In the genomic region with DNA sequence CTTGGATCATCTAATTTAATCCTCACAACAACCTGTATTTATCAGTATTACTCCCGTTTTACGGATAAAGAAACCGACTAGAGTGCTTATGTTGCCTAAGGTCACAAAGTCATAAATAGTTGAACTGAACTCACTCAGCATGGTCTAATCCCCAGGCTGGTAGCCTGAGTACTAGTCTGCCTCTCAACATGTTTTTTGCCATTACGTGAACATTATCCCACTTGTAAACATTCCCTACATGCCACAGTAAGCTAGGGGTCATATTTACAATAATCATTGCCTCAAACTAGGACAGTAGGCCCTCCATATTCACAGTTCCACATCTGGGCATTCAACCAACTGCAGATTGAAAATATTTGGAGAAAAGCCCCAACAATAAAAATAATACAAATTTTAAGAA, we compare ENCODE assay signal across 31 cellular contexts.
"Had no signal": no experiment of that assay in that cellular context is flagged by ENCODE, and none has a peak within 500 bp of the region (broad histone marks: within the 10 kb centered on the region; RNA-seq: fewer than 3 reads in every experiment).

No MANE protein-coding gene starts in this region.

- H3K4me1 ChIP-seq: body of pancreas, esophagus muscularis mucosa, gastroesophageal sphincter had no signal

- H3K4me1 Mint-ChIP-seq: activated CD4-positive, alpha-beta T cell treated with anti-CD3 and anti-CD28 coated beads for 36 hours had no signal

- H3K27me3 ChIP-seq: body of pancreas, esophagus muscularis mucosa, gastroesophageal sphincter had no signal

- H3K27me3 Mint-ChIP-seq: activated CD4-positive, alpha-beta memory T cell treated with anti-CD3 and anti-CD28 coated beads for 36 hours; activated CD4-positive, alpha-beta T cell treated with anti-CD3 and anti-CD28 coated beads for 36 hours; activated CD4-positive, alpha-beta T cell treated with anti-CD3 and anti-CD28 coated beads, Interleukin-2, amount 10 ng/mL, durations not matched to agents 24 days and 14 days; activated CD8-positive, alpha-beta memory T cell treated with anti-CD3 and anti-CD28 coated beads, Interleukin-2, amount 10 ng/mL, durations not matched to agents 7 days and 5 days; activated naive CD8-positive, alpha-beta T cell treated with anti-CD3 and anti-CD28 coated beads, Interleukin-2, amount 10 ng/mL, durations not matched to agents 7 days and 5 days; effector memory CD8-positive, alpha-beta T cell had no signal

- H3K4me3 Mint-ChIP-seq: activated CD4-positive, alpha-beta memory T cell treated with anti-CD3 and anti-CD28 coated beads for 36 hours; activated CD4-positive, alpha-beta T cell treated with anti-CD3 and anti-CD28 coated beads for 36 hours; activated CD4-positive, alpha-beta T cell treated with anti-CD3 and anti-CD28 coated beads, Interleukin-2, amount 10 ng/mL, durations not matched to agents 24 days and 14 days; activated CD8-positive, alpha-beta memory T cell treated with anti-CD3 and anti-CD28 coated beads, Interleukin-2, amount 10 ng/mL, durations not matched to agents 7 days and 5 days; activated CD8-positive, alpha-beta T cell treated with anti-CD3 and anti-CD28 coated beads, Interleukin-2, amount 10 ng/mL, durations not matched to agents 7 days and 5 days; activated naive CD4-positive, alpha-beta T cell treated with anti-CD3 and anti-CD28 coated beads for 36 hours; activated naive CD8-positive, alpha-beta T cell treated with anti-CD3 and anti-CD28 coated beads, Interleukin-2, amount 10 ng/mL, durations not matched to agents 7 days and 5 days; activated T-helper 1 cell treated with anti-CD3 and anti-CD28 coated beads, Interleukin-12 subunit alpha, Interleukin-12 subunit beta, Interleukin-2, Interleukin-4 antibody, amounts not matched to agents 30 ng/mL and 10 ng/mL and 1 ng/mL, durations not matched to agents 14 hours and 24 hours and 36 hours; effector memory CD8-positive, alpha-beta T cell had no signal

- H3K9me3 Mint-ChIP-seq: activated CD4-positive, alpha-beta memory T cell treated with anti-CD3 and anti-CD28 coated beads for 36 hours; activated CD4-positive, alpha-beta T cell treated with anti-CD3 and anti-CD28 coated beads, Interleukin-2, amount 10 ng/mL, durations not matched to agents 24 days and 14 days; activated naive CD4-positive, alpha-beta T cell treated with anti-CD3 and anti-CD28 coated beads for 36 hours; activated naive CD4-positive, alpha-beta T cell treated with anti-CD3 and anti-CD28 coated beads, Interleukin-2, amount 50 U/mL, for 72 hours; activated naive CD8-positive, alpha-beta T cell treated with anti-CD3 and anti-CD28 coated beads, Interleukin-2, amount 10 ng/mL, durations not matched to agents 7 days and 5 days; activated T-helper 1 cell treated with anti-CD3 and anti-CD28 coated beads, Interleukin-12 subunit alpha, Interleukin-12 subunit beta, Interleukin-2, Interleukin-4 antibody, amounts not matched to agents 30 ng/mL and 10 ng/mL and 1 ng/mL, durations not matched to agents 14 hours and 24 hours and 36 hours; activated T-helper 2 cell treated with anti-CD3 and anti-CD28 coated beads, Interferon-gamma antibody, Interleukin-2, Interleukin-4, amounts not matched to agents 10 μg/mL and 5 μg/mL and 100 μg/mL, durations not matched to agents 14 hours and 24 hours and 36 hours; effector memory CD8-positive, alpha-beta T cell had no signal

- H3K9me3 ChIP-seq: body of pancreas, esophagus muscularis mucosa, gastroesophageal sphincter had no signal

- DNase-seq: activated CD4-positive, alpha-beta memory T cell treated with anti-CD3 and anti-CD28 coated beads for 36 hours; activated CD4-positive, alpha-beta T cell treated with anti-CD3 and anti-CD28 coated beads for 36 hours; activated CD4-positive, alpha-beta T cell treated with anti-CD3 and anti-CD28 coated beads, Interleukin-2, amount 10 ng/mL, durations not matched to agents 24 days and 14 days; activated CD4-positive, CD25-positive, alpha-beta regulatory T cell; activated CD4-positive, CD25-positive, alpha-beta regulatory T cell treated with anti-CD3 and anti-CD28 coated beads, Interleukin-2, amount 50 U/mL, for 72 hours; activated CD8-positive, alpha-beta memory T cell treated with anti-CD3 and anti-CD28 coated beads, Interleukin-2, amount 10 ng/mL, durations not matched to agents 7 days and 5 days; activated CD8-positive, alpha-beta memory T cell treated with anti-CD3 and anti-CD28 coated beads, Interleukin-2, amount 50 U/mL, for 4 hours; activated CD8-positive, alpha-beta T cell treated with anti-CD3 and anti-CD28 coated beads, Interleukin-2, amount 10 ng/mL, durations not matched to agents 7 days and 5 days; activated effector memory CD4-positive, alpha-beta T cell treated with anti-CD3 and anti-CD28 coated beads, Interleukin-2, amount 50 U/mL, for 16 hours; activated naive CD4-positive, alpha-beta T cell treated with anti-CD3 and anti-CD28 coated beads for 36 hours; activated naive CD8-positive, alpha-beta T cell treated with anti-CD3 and anti-CD28 coated beads, Interleukin-2, amount 10 ng/mL, durations not matched to agents 7 days and 5 days; activated T-cell treated with anti-CD3 and anti-CD28 coated beads, Interleukin-2, amount 50 U/mL, for 1 hour; activated T-cell treated with anti-CD3 and anti-CD28 coated beads, Interleukin-2, amount 50 U/mL, for 48 hours; amniotic stem cell; aorta; body of pancreas; caudate nucleus; cortex of kidney; dermis blood vessel endothelial cell; effector CD4-positive, alpha-beta T cell; effector memory CD8-positive, alpha-beta T cell; erythroblast; foreskin melanocyte; head of caudate nucleus; T-helper 2 cell had no signal

- H3K27ac Mint-ChIP-seq: activated CD4-positive, alpha-beta memory T cell treated with anti-CD3 and anti-CD28 coated beads for 36 hours; activated CD4-positive, alpha-beta T cell treated with anti-CD3 and anti-CD28 coated beads for 36 hours; activated CD4-positive, alpha-beta T cell treated with anti-CD3 and anti-CD28 coated beads, Interleukin-2, amount 10 ng/mL, durations not matched to agents 24 days and 14 days; activated CD8-positive, alpha-beta memory T cell treated with anti-CD3 and anti-CD28 coated beads, Interleukin-2, amount 10 ng/mL, durations not matched to agents 7 days and 5 days; activated CD8-positive, alpha-beta T cell treated with anti-CD3 and anti-CD28 coated beads, Interleukin-2, amount 10 ng/mL, durations not matched to agents 7 days and 5 days; activated naive CD4-positive, alpha-beta T cell treated with anti-CD3 and anti-CD28 coated beads for 36 hours; activated naive CD4-positive, alpha-beta T cell treated with anti-CD3 and anti-CD28 coated beads, Interleukin-2, amount 50 U/mL, for 72 hours; activated naive CD8-positive, alpha-beta T cell treated with anti-CD3 and anti-CD28 coated beads, Interleukin-2, amount 10 ng/mL, durations not matched to agents 7 days and 5 days; activated T-helper 1 cell treated with anti-CD3 and anti-CD28 coated beads, Interleukin-12 subunit alpha, Interleukin-12 subunit beta, Interleukin-2, Interleukin-4 antibody, amounts not matched to agents 30 ng/mL and 10 ng/mL and 1 ng/mL, durations not matched to agents 14 hours and 24 hours and 36 hours; activated T-helper 2 cell treated with anti-CD3 and anti-CD28 coated beads, Interferon-gamma antibody, Interleukin-2, Interleukin-4, amounts not matched to agents 10 μg/mL and 5 μg/mL and 100 μg/mL, durations not matched to agents 14 hours and 24 hours and 36 hours; effector memory CD8-positive, alpha-beta T cell had no signal

- FAIRE-seq: colon had no signal

- H3K4me3 ChIP-seq: body of pancreas, esophagus muscularis mucosa, gastroesophageal sphincter had no signal

- H3K27ac ChIP-seq: body of pancreas, esophagus muscularis mucosa, gastroesophageal sphincter had no signal
